ENCODE assay signal across 2 cellular contexts in genomic region chr2:138504546-138505239, GRCh38.
TF ChIP-seq lines count a peak whose summit lies in the region.

No MANE protein-coding gene starts in this region.

TF ChIP-seq in HepG2, 621 proteins besides CTCF, POLR2A, EP300 and RAD21 (continues in another document):
- TF ChIP-seq RXRB (CRISPR knock-in tag; IDR thresholded peaks at IDR 0.05; ENCODE audit: borderline replicate concordance) (no peak), PRDM10 (CRISPR knock-in tag; IDR thresholded peaks at IDR 0.05; ENCODE audit: low read depth) (no peak), PAF1 (CRISPR knock-in tag; IDR thresholded peaks at IDR 0.05) (no peak), ZNF710 (CRISPR knock-in tag; IDR thresholded peaks at IDR 0.05; ENCODE audit: borderline replicate concordance) (no peak), ZNF232 (CRISPR knock-in tag; IDR thresholded peaks at IDR 0.05; ENCODE audit: borderline replicate concordance) (no peak), ZKSCAN5 (CRISPR knock-in tag; IDR thresholded peaks at IDR 0.05) (no peak), ZMYM4 (CRISPR knock-in tag; IDR thresholded peaks at IDR 0.05) (no peak)
- TF ChIP-seq, protein P1, sequence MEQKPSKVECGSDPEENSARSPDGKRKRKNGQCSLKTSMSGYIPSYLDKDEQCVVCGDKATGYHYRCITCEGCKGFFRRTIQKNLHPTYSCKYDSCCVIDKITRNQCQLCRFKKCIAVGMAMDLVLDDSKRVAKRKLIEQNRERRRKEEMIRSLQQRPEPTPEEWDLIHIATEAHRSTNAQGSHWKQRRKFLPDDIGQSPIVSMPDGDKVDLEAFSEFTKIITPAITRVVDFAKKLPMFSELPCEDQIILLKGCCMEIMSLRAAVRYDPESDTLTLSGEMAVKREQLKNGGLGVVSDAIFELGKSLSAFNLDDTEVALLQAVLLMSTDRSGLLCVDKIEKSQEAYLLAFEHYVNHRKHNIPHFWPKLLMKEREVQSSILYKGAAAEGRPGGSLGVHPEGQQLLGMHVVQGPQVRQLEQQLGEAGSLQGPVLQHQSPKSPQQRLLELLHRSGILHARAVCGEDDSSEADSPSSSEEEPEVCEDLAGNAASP (CRISPR knock-in tag; IDR thresholded peaks at IDR 0.05; ENCODE audit: borderline replicate concordance), result no peak

TF ChIP-seq in K562, 482 proteins besides CTCF, POLR2A, EP300 and RAD21:
- TF ChIP-seq MEIS2 (IDR thresholded peaks at IDR 0.05; ENCODE audit: partially characterized antibody), result peak; percentile 3
- no peak for TF ChIP-seq KLF16 (IDR thresholded peaks at IDR 0.05)
